In genomic region chrX:96685205-96686099, GRCh38 we compare ENCODE assay signal across 8 cellular contexts. TPM values are rescaled to one million over a fixed set of nuclear protein-coding genes. Genes with fewer than 3 reads are reported as not detected.
A peak's percentile ranks its signal among the peaks of the same experiment; 100 is the strongest.
DNase-seq lines count a peak whose midpoint lies in the region; ATAC-seq and TF ChIP-seq lines count a peak whose summit lies in the region.

No MANE protein-coding gene starts in this region.

- no peaks in the 10 kb centered on the region for H4K20me1 ChIP-seq in GM23338 (replicated peaks; ENCODE audit: insufficient read depth)

- H3K36me3 ChIP-seq in GM23338 (ENCODE audit: insufficient read depth), result no peaks in the 10 kb centered on the region
- no peaks in the 10 kb centered on the region for H3K36me3 ChIP-seq in subcutaneous abdominal adipose tissue (ENCODE audit: control insufficient read depth in 5 of 5, insufficient read depth in 5 of 5, low read length in 5 of 5)

- TF ChIP-seq POLR2A in erythroblast (IDR thresholded peaks at IDR 0.05; ENCODE audit: low read length), result no peak

- peaks cover 31% of the 10 kb centered on the region for H3K4me1 Mint-ChIP-seq in GM23338
- H3K4me1 Mint-ChIP-seq in naive B cell, result peaks cover 4 to 30% (median 28%) of the 10 kb centered on the region in 3 donors

- peak overlapping the region; percentile 82 for H3K4me2 ChIP-seq in GM23338

- no peaks in the 10 kb centered on the region for H3K9me2 ChIP-seq in GM23338 (ENCODE audit: insufficient read depth)

- no peaks in the 10 kb centered on the region for H3K9me3 ChIP-seq in subcutaneous abdominal adipose tissue (ENCODE audit: control insufficient read depth in 5 of 5, low read length in 5 of 5)

- peak overlapping the region; percentile 8 to 82 (median 74) for H3K9ac ChIP-seq in subcutaneous abdominal adipose tissue (ENCODE audit: low read length in 5 of 5)

- H3K27me3 Mint-ChIP-seq in GM23338 (ENCODE audit: insufficient read depth, low read depth, poor library complexity) (peaks cover 3% of the 10 kb centered on the region), naive B cell (no peaks in the 10 kb centered on the region)

- H3F3A ChIP-seq in GM23338 (replicated peaks; ENCODE audit: low read depth), result no peaks in the 10 kb centered on the region

- H3K4me3 Mint-ChIP-seq in GM23338, result peak overlapping the region; percentile 90
- H3K4me3 Mint-ChIP-seq in naive B cell, result peak overlapping the region; percentile 79 to 100 (median 96)

- ATAC-seq in GM23338 (peak; percentile 18), naive B cell (ENCODE audit: low read depth in 2 of 2) (peak; percentile 4 to 11)

- peaks cover 2% of the 10 kb centered on the region for H3K79me2 ChIP-seq in GM23338 (replicated peaks; ENCODE audit: insufficient read depth)

- no peaks in the 10 kb centered on the region for H3K27me3 ChIP-seq in GM23338 (ENCODE audit: insufficient read depth)
- H3K27me3 ChIP-seq in subcutaneous abdominal adipose tissue (ENCODE audit: control insufficient read depth in 5 of 5, insufficient read depth in 4 of 5, low read length in 5 of 5), result peaks cover 0 to 10% (median 6%) of the 10 kb centered on the region in 5 donors

- H3K4me1 ChIP-seq in GM23338 (ENCODE audit: insufficient read depth) (peaks cover 31% of the 10 kb centered on the region), subcutaneous abdominal adipose tissue (ENCODE audit: control insufficient read depth in 5 of 5, insufficient read depth in 5 of 5, low read length in 5 of 5) (peaks cover 2 to 12% (median 10%) of the 10 kb centered on the region in 5 donors)

- peak; percentile 64 for DNase-seq in ELR (ENCODE audit: low read depth)
- peak; percentile 22 for DNase-seq in GM23338 (ENCODE audit: low spot score)
- peak; percentile 1 for DNase-seq in M059J (ENCODE audit: low read depth)
- DNase-seq in activated CD8-positive, alpha-beta memory T cell treated with anti-CD3 and anti-CD28 coated beads for 24 hours, result peak; percentile 71
- DNase-seq in erythroblast (lab: John Stamatoyannopoulos, UW), result peak; percentile 14 to 19
- DNase-seq in naive B cell, result peak; percentile 29
- DNase-seq in NCI-H1092 (lab: John Stamatoyannopoulos, UW), result no peak

- H3K27ac Mint-ChIP-seq in GM23338 (no peak overlapping the region), naive B cell (peak overlapping the region; percentile 47 to 95 (median 91))

- TF ChIP-seq CTCF in GM23338 (conservative IDR thresholded peaks at IDR 0.05; ENCODE audit: low read depth in 2 of 2), result no peak

- H2AFZ ChIP-seq in GM23338, result peak overlapping the region; percentile 80

- no peaks in the 10 kb centered on the region for H3K36me3 Mint-ChIP-seq in GM23338 (ENCODE audit: low read depth)
- H3K36me3 Mint-ChIP-seq in naive B cell, result no peaks in the 10 kb centered on the region

- H3K9me3 Mint-ChIP-seq in GM23338, result no peaks in the 10 kb centered on the region
- H3K9me3 Mint-ChIP-seq in naive B cell, result peaks cover 0 to 2% (median 0%) of the 10 kb centered on the region in 7 donors

- H3K27ac ChIP-seq in GM23338 (ENCODE audit: low read depth) (no peak overlapping the region), subcutaneous abdominal adipose tissue (ENCODE audit: low read depth, low read length) (peak overlapping the region; percentile 88)

- H3K4me3 ChIP-seq in GM23338 (peak overlapping the region; percentile 69), subcutaneous abdominal adipose tissue (ENCODE audit: low read depth in 1 of 5, low read length in 5 of 5) (peak overlapping the region; percentile 60 to 88 (median 73))

TF ChIP-seq in GM23338, 12 proteins besides CTCF, POLR2A, EP300 and RAD21:
- TF ChIP-seq ZNF114 (CRISPR knock-in tag; IDR thresholded peaks at IDR 0.05), result no peak
- no peak for TF ChIP-seq JUNB (IDR thresholded peaks at IDR 0.05; ENCODE audit: unreplicated experiment)
- TF ChIP-seq CREB1 (CRISPR knock-in tag; IDR thresholded peaks at IDR 0.05; ENCODE audit: low read depth), result no peak
- TF ChIP-seq NANOG (IDR thresholded peaks at IDR 0.05; ENCODE audit: borderline replicate concordance), result no peak
- TF ChIP-seq ZNF331 (CRISPR knock-in tag; IDR thresholded peaks at IDR 0.05; ENCODE audit: low read depth), result no peak

RNA-seq across cellular contexts. Expression of gene DIAPH2, which starts 0.8 kb away (rescaled TPM):
- 13.9 and 16.2 TPM in 2 replicates for total RNA-seq in GM23338 (2014; rRNA removed; shearing (Covaris generic))
- polyA plus RNA-seq in GM23338 (2016; fragmentation: Nextera tagmentation; extraction: Ambion mirVana) (50.9 and 56.6 TPM in 2 replicates), naive B cell (ENCODE audit: low read depth in 6 of 6) (10 to 100 TPM in 3 of 6 donors, 1 to 10 TPM in 3; 6.4 to 15.2 (median 9.9) TPM)
- 0.10 and 0.17 TPM in 2 replicates for total RNA-seq in M059J (2014; rRNA removed; shearing (Covaris generic))

Comparison
In these comparisons a context has a peak if more than half of its experiments do, and no peak if none do; other contexts are left out.
1. RNA of gene DIAPH2, which starts 0.8 kb away (total RNA-seq): 13.9 to 16.2 TPM in GM23338; 0.10 to 0.17 TPM in M059J; every median in the first group is over 10 times any median in the second.